Comparison of ENCODE assay signal across 1 cellular context in genomic region chr1:111507411-111508201, GRCh38.
A peak's percentile ranks its signal among the peaks of the same experiment; 100 is the strongest.
TF ChIP-seq lines count a peak whose summit lies in the region.

No MANE protein-coding gene starts in this region.

TF ChIP-seq in K562, 482 proteins besides CTCF, POLR2A, EP300 and RAD21 (continued from another document and continues in another):
- TF ChIP-seq RERE (CRISPR knock-in tag; IDR thresholded peaks at IDR 0.05; ENCODE audit: borderline replicate concordance) (no peak), ZNF124 (CRISPR knock-in tag; IDR thresholded peaks at IDR 0.05) (no peak), RBM39 (optimal IDR thresholded peaks at IDR 0.05; ENCODE audit: low read depth, low read length) (no peak), AFF4 (CRISPR knock-in tag; IDR thresholded peaks at IDR 0.05) (peak; percentile 96; the same call in 1 of the 2 replicates), GTF2A2 (tag; IDR thresholded peaks at IDR 0.05) (no peak), HDAC2 (IDR thresholded peaks at IDR 0.05) (peak; percentile 71), RNF219 (CRISPR knock-in tag; IDR thresholded peaks at IDR 0.05) (no peak), SLC30A9 (CRISPR knock-in tag; IDR thresholded peaks at IDR 0.05) (no peak), CBFA2T3 (IDR thresholded peaks at IDR 0.05) (no peak), CUX1 (CRISPR knock-in tag; IDR thresholded peaks at IDR 0.05) (no peak), RBBP5 (IDR thresholded peaks at IDR 0.05; ENCODE audit: borderline replicate concordance, insufficient read depth, low read length, poor library complexity, severe bottlenecking) (peak; percentile 49), ZNF347 (CRISPR knock-in tag; IDR thresholded peaks at IDR 0.05; ENCODE audit: low read depth) (no peak), CLOCK (CRISPR knock-in tag; IDR thresholded peaks at IDR 0.05; ENCODE audit: borderline replicate concordance) (no peak), POLR2G (IDR thresholded peaks at IDR 0.05; ENCODE audit: low read depth, low read length) (peak; percentile 85), ZNF134 (CRISPR knock-in tag; conservative IDR thresholded peaks at IDR 0.05) (no peak; the same call in 1 of the 2 replicates), CREBBP (IDR thresholded peaks at IDR 0.05; ENCODE audit: low read depth, low read length) (no peak), ETS2 (tag; IDR thresholded peaks at IDR 0.05; ENCODE audit: borderline replicate concordance, poor library complexity, severe bottlenecking) (no peak), YY1 (IDR thresholded peaks at IDR 0.05; ENCODE audit: borderline replicate concordance in 1 of 3, control insufficient read depth in 1 of 3, extremely low read depth in 1 of 3, insufficient read depth in 3 of 3, insufficient read length in 1 of 3, insufficient replicate concordance in 2 of 3, low read depth in 1 of 3, low read length in 2 of 3) (peak in 2 of 3 experiments; percentile 6 to 52), RBM15 (IDR thresholded peaks at IDR 0.05; ENCODE audit: insufficient read depth, low read length) (no peak)
